7 cellular contexts compared by ENCODE assay signal in the genomic region with DNA sequence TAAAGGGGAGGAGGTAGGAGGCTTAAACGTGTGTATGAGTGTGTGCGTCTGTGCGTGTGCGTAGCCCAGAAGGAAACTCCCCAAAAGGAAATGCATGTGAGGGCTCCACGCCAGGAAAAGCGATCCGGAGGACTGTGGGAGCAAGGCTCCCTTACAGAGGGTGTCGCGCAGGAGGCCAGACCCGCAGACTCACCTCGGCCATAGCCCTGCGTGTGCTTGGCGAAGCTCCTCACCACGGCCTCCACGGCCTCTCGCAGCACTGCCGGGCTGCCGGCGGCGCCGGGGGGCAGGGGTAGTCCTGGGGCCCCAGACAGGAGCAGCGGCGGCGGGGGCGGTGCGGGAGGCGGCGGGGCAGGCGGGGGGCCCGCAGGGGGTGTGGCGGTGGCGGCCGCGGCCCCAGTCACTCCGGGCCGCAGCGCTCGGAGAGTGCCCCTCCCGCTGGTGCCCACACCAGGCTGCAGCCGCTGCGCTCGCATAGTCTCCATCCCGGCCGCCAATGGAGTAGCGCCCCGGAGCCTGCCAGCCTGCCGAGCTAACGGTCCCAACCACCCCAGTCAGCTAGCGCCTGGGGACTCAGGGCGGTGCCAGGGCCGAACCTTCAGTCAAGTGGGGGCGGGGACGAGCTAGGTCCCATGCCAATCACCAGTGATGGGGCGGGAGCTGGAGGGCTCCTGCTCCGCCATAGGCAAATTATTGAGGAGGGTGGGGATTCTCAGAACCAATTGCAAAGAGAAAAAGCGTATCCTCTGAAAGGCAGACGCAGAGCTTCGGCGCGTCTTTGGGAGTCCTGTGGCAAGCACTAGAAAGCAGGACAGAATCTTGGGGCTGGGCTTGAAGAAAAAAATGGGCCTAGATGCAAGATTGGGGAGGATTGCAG. TPM values are rescaled to one million over a fixed set of nuclear protein-coding genes. Genes with fewer than 3 reads are reported as not detected.
DNase-seq lines count a peak whose midpoint lies in the region; ATAC-seq, FAIRE-seq and TF ChIP-seq lines count a peak whose summit lies in the region.

LIX1L (minus strand) TSS at position 575 of the 877 bp plus-strand sequence; CDS start at position 485, 90 bp downstream.

- H3K27me3 ChIP-seq in body of pancreas (no peaks in the 10 kb centered on the region), sigmoid colon (no peaks in the 10 kb centered on the region)

- H3K27ac ChIP-seq in body of pancreas, result peak within 1 kb of the TSS; percentile 73 to 94 (median 84)
- H3K27ac ChIP-seq in sigmoid colon, result peak within 1 kb of the TSS; percentile 95 to 100 (median 96)

- peak; percentile 36 to 78 (median 71) for TF ChIP-seq POLR2A in body of pancreas (IDR thresholded peaks at IDR 0.05)
- TF ChIP-seq POLR2A in sigmoid colon (IDR thresholded peaks at IDR 0.05), result peak; percentile 74 to 84

- H3K4me1 ChIP-seq in body of pancreas (peaks cover 56% of the 10 kb centered on the region), sigmoid colon (peaks cover 0 to 85% (median 71%) of the 10 kb centered on the region in 4 donors)

- H3K9me3 ChIP-seq in body of pancreas (no peaks in the 10 kb centered on the region), sigmoid colon (no peaks in the 10 kb centered on the region)

- TF ChIP-seq CTCF in body of pancreas (IDR thresholded peaks at IDR 0.05) (no peak), sigmoid colon (IDR thresholded peaks at IDR 0.05) (no peak)

- peak; percentile 97 for DNase-seq in NCI-H2107 treated with DMSO at 0.1 percent for 48 hours (lab: John Stamatoyannopoulos, UW; ENCODE audit: unreplicated experiment)
- peak; percentile 97 for DNase-seq in body of pancreas
- peak; percentile 92 for DNase-seq in iPS DF 4.7 (ENCODE audit: extremely low read depth, low spot score)
- DNase-seq in sigmoid colon, result peak; percentile 99

- peak; percentile 99 for FAIRE-seq in TTC549 (lab: Jason Lieb, UNC)

- ATAC-seq in GM18520 (IDR thresholded peaks at IDR 0.05; ENCODE audit: unreplicated experiment) (peak; percentile 78), HG03064 (IDR thresholded peaks at IDR 0.05; ENCODE audit: low read depth, unreplicated experiment) (peak; percentile 80), body of pancreas (peak; percentile 95)

- intact Hi-C loops in body of pancreas (cut with DNase I) (no loop called here), sigmoid colon (cut with DNase I) (loop anchor here (5.0 kb wide), 1 partner anchor 100 kb away; the partner anchor contains the start of gene PIAS3)

- WGBS in body of pancreas, 2 donors, result 0 to 2% methylated on average over 17 to 58 of the region's 60 CpGs
- 1% methylated on average over 60 of the region's 60 CpGs for WGBS in sigmoid colon, 2 donors

- H3K36me3 ChIP-seq in body of pancreas (replicated peaks in 1 of 2; ENCODE audit: insufficient read depth in 1 of 2, low read depth in 2 of 2), result no peaks in the 10 kb centered on the region
- peaks cover 0 to 4% (median 0%) of the 10 kb centered on the region in 4 donors for H3K36me3 ChIP-seq in sigmoid colon

- H3K4me3 ChIP-seq in body of pancreas (peak within 1 kb of the TSS; percentile 26 to 66), sigmoid colon (peak within 1 kb of the TSS; percentile 62 to 95 (median 74))

- TF ChIP-seq EP300 in sigmoid colon (IDR thresholded peaks at IDR 0.05), result peak in 2 of 4 donors; percentile 39 to 59

RNA-seq across cellular contexts. Expression of gene LIX1L, which starts in this region (rescaled TPM):
- total RNA-seq in body of pancreas (10 to 100 TPM in 1 of 2 donors, 1 to 10 TPM in 1; 8.3 to 16.5 TPM), sigmoid colon (10 to 100 TPM; 26.9 to 42.5 (median 36.0) TPM)
- polyA plus RNA-seq in sigmoid colon, result 1 to 10 TPM; 1.4 to 8.7 (median 3.0) TPM

Comparison
In these comparisons a context has a peak if more than half of its experiments do, and no peak if none do; other contexts are left out.
1. Peak in every context shown above with its lines: DNase-seq, ATAC-seq, H3K4me3 ChIP-seq and H3K27ac ChIP-seq.